In genomic region chr5:1411099-1411498, GRCh38 we compare ENCODE assay signal across 26 cellular contexts. TPM values are rescaled to one million over a fixed set of nuclear protein-coding genes. Genes with fewer than 3 reads are reported as not detected.
"Had no signal": no experiment of that assay in that cellular context is flagged by ENCODE, and none has a peak within 500 bp of the region (broad histone marks: within the 10 kb centered on the region; RNA-seq: fewer than 3 reads in every experiment).

No MANE protein-coding gene starts in this region.

- H3K9ac ChIP-seq: parathyroid adenoma had no signal

- H2AFZ ChIP-seq: parathyroid adenoma had no signal

- H3K79me2 ChIP-seq: parathyroid adenoma had no signal

- H3K27ac ChIP-seq: esophagus muscularis mucosa, foreskin keratinocyte, heart left ventricle, parathyroid adenoma, SK-N-MC, VCaP had no signal

- H3K9me3 ChIP-seq: esophagus muscularis mucosa, heart left ventricle had no signal

- H3K4me3 ChIP-seq: esophagus muscularis mucosa, heart left ventricle, SK-N-MC had no signal

- H3K36me3 ChIP-seq: esophagus muscularis mucosa, heart left ventricle had no signal

- FAIRE-seq: TTC549 had no signal

- ATAC-seq: foreskin keratinocyte; heart left ventricle; naive thymus-derived CD4-positive, alpha-beta T cell; right cardiac atrium; stimulated activated naive CD8-positive, alpha-beta T cell treated with anti-CD3 and anti-CD28 coated beads, Interleukin-15, amount 100 ng/mL, for 72 hours had no signal

- H3K27me3 ChIP-seq: foreskin keratinocyte had no signal

- DNase-seq: activated CD4-positive, alpha-beta T cell treated with anti-CD3 and anti-CD28 coated beads for 4 hours; activated CD4-positive, alpha-beta T cell treated with anti-CD3 and anti-CD28 coated beads, Interleukin-2, amount 50 U/mL, for 4 hours; activated CD8-positive, alpha-beta memory T cell treated with anti-CD3 and anti-CD28 coated beads for 24 hours; activated gamma-delta T cell; activated naive CD4-positive, alpha-beta T cell treated with anti-CD3 and anti-CD28 coated beads, Interleukin-2, amount 10 ng/mL, durations not matched to agents 7 days and 5 days; activated naive CD8-positive, alpha-beta T cell treated with anti-CD3 and anti-CD28 coated beads, Interleukin-2, amount 10 ng/mL, durations not matched to agents 7 days and 5 days; amniotic stem cell; central memory CD4-positive, alpha-beta T cell; foreskin keratinocyte; midbrain; naive thymus-derived CD4-positive, alpha-beta T cell; nucleus accumbens; right cardiac atrium; stimulated activated CD4-positive, alpha-beta T cell treated with anti-CD3 and anti-CD28 coated beads, Interleukin-4, amount 100 ng/mL, for 1 hour; stimulated activated naive CD8-positive, alpha-beta T cell treated with anti-CD3 and anti-CD28 coated beads, Interleukin-15, amount 100 ng/mL, for 72 hours; substantia nigra had no signal

- H3K4me1 ChIP-seq: esophagus muscularis mucosa, foreskin keratinocyte, heart left ventricle, parathyroid adenoma had no signal

RNA-seq across cellular contexts. Expression of gene SLC6A3, which starts 34.1 kb away (rescaled TPM):
- total RNA-seq: foreskin keratinocyte; liver; pulmonary artery endothelial cell; right cardiac atrium; T-helper 1 cell treated with Interleukin-12 subunit alpha and Interleukin-12 subunit beta and Interleukin-4 antibody, amounts not matched to agents 30 ng/mL and 1 ng/mL, for 36 hours; urinary bladder had no signal
- polyA plus RNA-seq: foreskin keratinocyte; liver; naive thymus-derived CD4-positive, alpha-beta T cell; right cardiac atrium had no signal
